ENCODE assay signal across 3 cellular contexts in genomic region chr9:23752859-23753258, GRCh38.
"Had no signal": no experiment of that assay in that cellular context is flagged by ENCODE, and none has a peak within 500 bp of the region (broad histone marks: within the 10 kb centered on the region; RNA-seq: fewer than 3 reads in every experiment).

No MANE protein-coding gene starts in this region.

- H3K4me3 ChIP-seq: GM12878 had no signal

- DNase-seq: GDM1, GF-D8 had no signal
